ENCODE assay signal across 10 cellular contexts in the genomic region with DNA sequence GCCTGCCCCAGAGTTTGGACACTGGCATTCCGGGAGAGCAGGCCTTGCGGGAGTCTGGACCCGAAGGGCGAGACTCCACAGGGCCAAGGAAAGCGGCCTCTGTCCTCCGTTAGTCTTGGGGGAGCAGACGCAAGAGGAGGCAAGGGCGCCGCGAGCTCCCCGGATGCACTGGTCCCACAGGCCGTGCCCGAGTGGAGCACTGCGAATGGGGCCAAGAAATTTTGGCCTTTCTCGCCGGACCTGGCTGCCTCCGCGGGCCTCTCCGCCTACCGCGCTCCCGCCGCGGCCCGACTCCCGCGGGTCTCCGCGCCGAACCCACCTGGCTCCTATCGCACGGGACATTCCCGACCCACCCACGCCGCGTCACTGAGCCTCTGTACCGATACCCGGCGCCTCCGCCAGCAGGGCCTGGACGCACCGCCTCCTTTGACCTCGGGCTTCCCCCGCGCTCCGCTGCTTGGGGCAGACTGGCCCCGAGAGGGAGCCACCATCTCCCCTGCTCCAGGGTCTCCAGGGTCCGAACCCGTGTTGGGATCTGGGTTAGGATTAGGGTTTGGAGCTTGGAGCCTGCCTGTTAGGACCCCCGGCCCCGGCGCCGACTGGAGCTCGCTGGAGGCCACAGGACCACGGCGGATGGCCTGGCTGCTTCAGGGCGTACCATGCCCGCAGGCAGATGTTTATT. TPM values are rescaled to one million over a fixed set of nuclear protein-coding genes. Genes with fewer than 3 reads are reported as not detected.
DNase-seq lines count a peak whose midpoint lies in the region; ATAC-seq and TF ChIP-seq lines count a peak whose summit lies in the region.
"Had no signal": no experiment of that assay in that cellular context is flagged by ENCODE, and none has a peak within 500 bp of the region (broad histone marks: within the 10 kb centered on the region; RNA-seq: fewer than 3 reads in every experiment).

No MANE protein-coding gene starts in this region.

- peak overlapping the region; percentile 56 for H3K9ac ChIP-seq in mesendoderm (ENCODE audit: low read length)

- H3K18ac ChIP-seq in mesendoderm (ENCODE audit: low read length), result no peak overlapping the region

- peak overlapping the region; percentile 23 for H3K4me2 ChIP-seq in mesendoderm (ENCODE audit: low read length)

- TF ChIP-seq CTCF in GM13976 (IDR thresholded peaks at IDR 0.05; ENCODE audit: borderline replicate concordance, control extremely low read depth, extremely low read depth, insufficient read depth, missing control alignments) (no peak), HFFc6 (IDR thresholded peaks at IDR 0.05) (no peak)

- peak; percentile 41 for ATAC-seq in GM21529 (IDR thresholded peaks at IDR 0.05; ENCODE audit: unreplicated experiment)
- ATAC-seq in HG03460 (IDR thresholded peaks at IDR 0.05; ENCODE audit: unreplicated experiment), result peak; percentile 36
- ATAC-seq in HG02763 (IDR thresholded peaks at IDR 0.05; ENCODE audit: unreplicated experiment), result no peak

- in situ Hi-C loops in GM13976 (cut with MboI; ENCODE audit: low sequenced_read_pairs, unreplicated experiment), result no loop called here

- H3K4me3 ChIP-seq in mesendoderm (ENCODE audit: low read length), result peak overlapping the region; percentile 21

- no peak overlapping the region for H4K8ac ChIP-seq in mesendoderm (ENCODE audit: low read depth, low read length)

- no peak overlapping the region for H3K27ac Mint-ChIP-seq in HFFc6

- peaks cover 18% of the 10 kb centered on the region for H3K4me1 Mint-ChIP-seq in HFFc6 (ENCODE audit: low read depth)

- peaks cover 33% of the 10 kb centered on the region for H3K27me3 ChIP-seq in mesendoderm (ENCODE audit: insufficient read depth, low read length, poor library complexity)

- H3K4ac ChIP-seq in mesendoderm (ENCODE audit: low read depth, low read length), result no peak overlapping the region

- no peaks in the 10 kb centered on the region for H3K4me1 ChIP-seq in mesendoderm (ENCODE audit: control insufficient read depth, low read depth, low read length)

- H2BK120ac ChIP-seq in mesendoderm (ENCODE audit: low read depth, low read length), result no peak overlapping the region

- H4K5ac ChIP-seq in mesendoderm (ENCODE audit: low read length), result no peak overlapping the region

- no peak overlapping the region for H3K27ac ChIP-seq in mesendoderm (ENCODE audit: low read depth, low read length)

- H3K27me3 Mint-ChIP-seq in HFFc6 (ENCODE audit: insufficient read depth), result peaks cover 39% of the 10 kb centered on the region

- no peak overlapping the region for H2AK5ac ChIP-seq in mesendoderm (ENCODE audit: low read length)

- no peaks in the 10 kb centered on the region for H3K36me3 ChIP-seq in mesendoderm (ENCODE audit: control insufficient read depth, insufficient read depth, low read length)

- peaks cover 38% of the 10 kb centered on the region for H3K36me3 Mint-ChIP-seq in HFFc6 (ENCODE audit: low read depth)

- H3K23ac ChIP-seq in mesendoderm (ENCODE audit: low read length), result no peak overlapping the region

- no peak overlapping the region for H3K4me3 Mint-ChIP-seq in HFFc6

- no peak overlapping the region for H2BK15ac ChIP-seq in mesendoderm (replicated peaks; ENCODE audit: low read depth)

- no peak overlapping the region for H2BK5ac ChIP-seq in mesendoderm (ENCODE audit: low read length)

- no peaks in the 10 kb centered on the region for H3K79me2 ChIP-seq in mesendoderm (ENCODE audit: control insufficient read depth, insufficient read depth, low read length)

- no peaks in the 10 kb centered on the region for H3K79me1 ChIP-seq in mesendoderm (ENCODE audit: low read length)

- peak; percentile 80 for DNase-seq in GM13976 (ENCODE audit: low spot score)
- peak; percentile 73 for DNase-seq in mesendoderm
- DNase-seq in D341Med (ENCODE audit: low spot score), result no peak
- DNase-seq in NCI-H1092 (lab: John Stamatoyannopoulos, UW), result no peak
- DNase-seq in HFFc6, result no peak
- DNase-seq: DND-41, SHP77 treated with DMSO at 0.1 percent for 48 hours had no signal

- H3K9me3 Mint-ChIP-seq in HFFc6, result peaks cover 3% of the 10 kb centered on the region; the same call in 1 of the 2 replicates

- peak overlapping the region; percentile 74 for H3K56ac ChIP-seq in mesendoderm (ENCODE audit: low read length)

- WGBS in mesendoderm (ENCODE audit: extremely low coverage, insufficient coverage, low lambda C conversion rate), result no CpG with 5 or more reads among the region's 58 CpGs

RNA-seq across cellular contexts. Expression of a gene that starts 11.8 kb away (rescaled TPM):
- 1.1 TPM for polyA plus RNA-seq in mesendoderm (2013, experiment 1 of 2)
- polyA plus RNA-seq in mesendoderm (2013, experiment 2 of 2), result 0.88 TPM
- 10 to 100 TPM in 4 of 6 experiments, 1 to 10 TPM in 2; 7.3 to 19.1 (median 15.0) TPM for total RNA-seq in HFFc6 (2021; fragmentation: NEBNext Ultra II Directional; extraction: Animal tissue kit (Norgen Biotek cat#: 25700))

RNA-seq across cellular contexts. Expression of a gene that starts 15.5 kb away (rescaled TPM):
- polyA plus RNA-seq in mesendoderm (2013, experiment 1 of 2), result 29.6 TPM
- 28.4 TPM for polyA plus RNA-seq in mesendoderm (2013, experiment 2 of 2)
- 10 to 100 TPM; 20.5 to 37.6 (median 33.0) TPM for total RNA-seq in HFFc6 (2021; fragmentation: NEBNext Ultra II Directional; extraction: Animal tissue kit (Norgen Biotek cat#: 25700))

Comparison
In these comparisons a context has a peak if more than half of its experiments do, and no peak if none do; other contexts are left out.
1. DNase-seq: peak in GM13976 (single experiment) and mesendoderm (single experiment); none in D341Med (single experiment), NCI-H1092 (single experiment) and HFFc6 (single experiment).